In the genomic region with DNA sequence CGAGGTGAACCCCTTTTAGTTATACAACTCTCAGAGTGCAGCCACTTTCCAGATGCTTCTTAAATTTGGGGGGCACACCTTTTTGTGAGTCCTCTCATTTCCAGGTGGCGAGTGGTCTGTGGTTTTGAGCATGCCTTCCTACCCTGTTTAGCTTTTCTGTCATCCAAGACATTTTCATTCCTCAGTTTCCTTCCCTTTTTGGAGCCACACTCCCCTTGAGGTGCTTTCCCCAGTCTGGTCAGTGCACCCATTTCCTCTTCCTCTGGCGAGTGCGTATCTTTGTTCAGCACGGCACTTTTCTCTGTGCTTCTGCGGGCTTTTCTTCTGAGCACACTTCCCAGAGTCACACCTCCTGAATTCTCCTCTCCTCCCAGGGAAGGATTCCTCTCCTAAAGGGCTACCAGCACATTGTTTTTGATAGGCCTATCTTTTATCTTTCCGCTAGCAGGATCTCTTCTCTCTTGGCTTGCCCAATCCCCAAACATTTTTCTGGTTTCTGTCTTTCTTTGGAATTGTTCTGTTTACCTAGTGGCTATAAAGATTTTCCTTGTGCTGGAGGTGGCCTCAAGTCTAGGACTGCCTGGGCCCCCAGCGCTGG, we compare ENCODE assay signal across 8 cellular contexts. TPM values are rescaled to one million over a fixed set of nuclear protein-coding genes. Genes with fewer than 3 reads are reported as not detected.
DNase-seq lines count a peak whose midpoint lies in the region; ATAC-seq and TF ChIP-seq lines count a peak whose summit lies in the region.

No MANE protein-coding gene starts in this region.

- H3K4me1 Mint-ChIP-seq in CD8-positive, alpha-beta T cell (ENCODE audit: low read depth): peaks cover 84% of the 10 kb centered on the region

- intact Hi-C loops in CD8-positive, alpha-beta T cell (cut with DNase I, micrococcal nuclease): loop anchor here (2.0 to 10.0 kb wide), 7 partner anchors 48 to 1781 kb away; partner anchors contain the start of genes CEP250 (in 2 of the 2), AHCY (in 1 of the 2), ERGIC3 (in 1 of the 2) and NFS1 (in 1 of the 2)
- intact Hi-C loops in sigmoid colon (cut with DNase I): loop anchor here (2.0 to 5.0 kb wide), 2 partner anchors 109 to 154 kb away; no protein-coding TSS in a partner anchor

- no peaks in the 10 kb centered on the region for H3K27me3 Mint-ChIP-seq in CD8-positive, alpha-beta T cell (ENCODE audit: low read depth)

- no peaks in the 10 kb centered on the region for H3K27me3 ChIP-seq in CD8-positive, alpha-beta T cell (ENCODE audit: insufficient read depth, low read length)
- H3K27me3 ChIP-seq in MG63 (no peaks in the 10 kb centered on the region), gastroesophageal sphincter (no peaks in the 10 kb centered on the region), sigmoid colon (no peaks in the 10 kb centered on the region)

- peak overlapping the region; percentile 65 for H3K4me3 ChIP-seq in CD8-positive, alpha-beta T cell (ENCODE audit: low read depth, low read length)
- H3K4me3 ChIP-seq in MG63 (peak overlapping the region; percentile 70), gastroesophageal sphincter (peak overlapping the region in 1 of 2 donors; percentile 74), sigmoid colon (peak overlapping the region in 3 of 4 donors; percentile 70 to 84 (median 76))

- DNase-seq in CD8-positive, alpha-beta T cell: peak in 6 of 7 experiments; percentile 21 to 57 (median 34)
- DNase-seq in MG63: no peak
- peak; percentile 8 for DNase-seq in activated T-helper 1 cell treated with Interleukin-2 at 50 U/mL for 16 hours (ENCODE audit: low read depth)
- peak; percentile 66 for DNase-seq in sigmoid colon

- peaks cover 40% of the 10 kb centered on the region for H3K36me3 Mint-ChIP-seq in CD8-positive, alpha-beta T cell

- H3K4me3 Mint-ChIP-seq in CD8-positive, alpha-beta T cell: peak overlapping the region; percentile 91

- peak overlapping the region; percentile 87 for H3K27ac ChIP-seq in CD8-positive, alpha-beta T cell (ENCODE audit: low read depth, low read length)
- H3K27ac ChIP-seq in gastroesophageal sphincter (peak overlapping the region; percentile 94 to 99 (median 96)), sigmoid colon (peak overlapping the region; percentile 93 to 97 (median 94))

- CTCF ChIA-PET in CD8-positive, alpha-beta T cell (lab: Charles Lee): interaction anchor here (0.7 to 2.8 kb wide), 4 partner anchors 28 to 76 kb away, joined by 3 to 19 read pairs (median 4); partner anchors contain the start of gene RBM39

- peaks cover 6% of the 10 kb centered on the region for H3K36me3 ChIP-seq in CD8-positive, alpha-beta T cell (ENCODE audit: insufficient read depth, low read length)
- peaks cover 34% of the 10 kb centered on the region for H3K36me3 ChIP-seq in MG63
- H3K36me3 ChIP-seq in gastroesophageal sphincter: no peaks in the 10 kb centered on the region
- peaks cover 0 to 8% (median 0%) of the 10 kb centered on the region in 4 donors for H3K36me3 ChIP-seq in sigmoid colon

- H3K27ac Mint-ChIP-seq in CD8-positive, alpha-beta T cell: peak overlapping the region; percentile 95

- no peaks in the 10 kb centered on the region for H3K9me3 ChIP-seq in CD8-positive, alpha-beta T cell (ENCODE audit: low read length)
- no peaks in the 10 kb centered on the region for H3K9me3 ChIP-seq in MG63
- H3K9me3 ChIP-seq in gastroesophageal sphincter: no peaks in the 10 kb centered on the region
- H3K9me3 ChIP-seq in sigmoid colon: no peaks in the 10 kb centered on the region

- no peak for TF ChIP-seq CTCF in CD8-positive, alpha-beta T cell (IDR thresholded peaks at IDR 0.05)
- TF ChIP-seq CTCF in gastroesophageal sphincter (IDR thresholded peaks at IDR 0.05) (no peak), sigmoid colon (IDR thresholded peaks at IDR 0.05) (no peak)

- TF ChIP-seq POLR2A in gastroesophageal sphincter (IDR thresholded peaks at IDR 0.05) (no peak), sigmoid colon (IDR thresholded peaks at IDR 0.05) (no peak)

- no peak for TF ChIP-seq EP300 in gastroesophageal sphincter (IDR thresholded peaks at IDR 0.05)
- no peak for TF ChIP-seq EP300 in sigmoid colon (IDR thresholded peaks at IDR 0.05)

- POLR2A ChIA-PET in CD8-positive, alpha-beta T cell (lab: Charles Lee): interaction anchor here (0.8 to 10.7 kb wide), 4 partner anchors 21 to 67 kb away, joined by 4 to 370 read pairs (median 12); partner anchors contain the start of gene RBM39

- no peaks in the 10 kb centered on the region for H3K9me3 Mint-ChIP-seq in CD8-positive, alpha-beta T cell

- WGBS in gastroesophageal sphincter (ENCODE audit: low coverage in 1 of 2), 2 donors: 56% methylated on average over 6 to 8 of the region's 8 CpGs
- WGBS in sigmoid colon, 2 donors: 25 to 40% methylated on average over 8 of the region's 8 CpGs

- H3K4me1 ChIP-seq in CD8-positive, alpha-beta T cell (ENCODE audit: insufficient read depth, low read length): peaks cover 84% of the 10 kb centered on the region
- H3K4me1 ChIP-seq in gastroesophageal sphincter: peaks cover 0 to 72% (median 40%) of the 10 kb centered on the region in 3 donors
- peaks cover 0 to 62% (median 42%) of the 10 kb centered on the region in 4 donors for H3K4me1 ChIP-seq in sigmoid colon

- no peak for ATAC-seq in CD8-positive, alpha-beta T cell
- ATAC-seq in gastroesophageal sphincter: no peak
- ATAC-seq in GM21576 (IDR thresholded peaks at IDR 0.05; ENCODE audit: unreplicated experiment): no peak
- ATAC-seq in HG03521 (IDR thresholded peaks at IDR 0.05; ENCODE audit: unreplicated experiment): no peak
- ATAC-seq in GM18909 (IDR thresholded peaks at IDR 0.05; ENCODE audit: poor library complexity, unreplicated experiment): no peak

RNA-seq across cellular contexts. Expression of gene PHF20, which starts 1.4 kb away (rescaled TPM):
- total RNA-seq in CD8-positive, alpha-beta T cell: 100 to 1,000 TPM; 101 to 107 TPM
- total RNA-seq in MG63 (2014; rRNA removed; shearing (Covaris generic); ENCODE audit: low replicate concordance): 50.5 and 57.7 TPM in 2 replicates
- total RNA-seq in gastroesophageal sphincter (10 to 100 TPM; 42.0 to 55.9 (median 49.2) TPM), sigmoid colon (10 to 100 TPM; 41.0 to 49.7 (median 45.5) TPM)
- 10 to 100 TPM; 10.8 to 25.6 (median 17.6) TPM for polyA plus RNA-seq in sigmoid colon

RNA-seq across cellular contexts. Expression of gene RBM39, which starts 31.2 kb away (rescaled TPM):
- total RNA-seq in CD8-positive, alpha-beta T cell: 1,000 to 10,000 TPM; 1,168 to 1,202 TPM
- total RNA-seq in MG63 (2014; rRNA removed; shearing (Covaris generic); ENCODE audit: low replicate concordance): 273 and 328 TPM in 2 replicates
- 100 to 1,000 TPM; 159 to 369 (median 238) TPM for total RNA-seq in gastroesophageal sphincter
- 100 to 1,000 TPM; 281 to 408 (median 296) TPM for total RNA-seq in sigmoid colon
- polyA plus RNA-seq in sigmoid colon: 100 to 1,000 TPM in 1 of 3 donors, 10 to 100 TPM in 2; 68.2 to 166 (median 94.9) TPM
